15 cellular contexts compared by ENCODE assay signal in the genomic region with DNA sequence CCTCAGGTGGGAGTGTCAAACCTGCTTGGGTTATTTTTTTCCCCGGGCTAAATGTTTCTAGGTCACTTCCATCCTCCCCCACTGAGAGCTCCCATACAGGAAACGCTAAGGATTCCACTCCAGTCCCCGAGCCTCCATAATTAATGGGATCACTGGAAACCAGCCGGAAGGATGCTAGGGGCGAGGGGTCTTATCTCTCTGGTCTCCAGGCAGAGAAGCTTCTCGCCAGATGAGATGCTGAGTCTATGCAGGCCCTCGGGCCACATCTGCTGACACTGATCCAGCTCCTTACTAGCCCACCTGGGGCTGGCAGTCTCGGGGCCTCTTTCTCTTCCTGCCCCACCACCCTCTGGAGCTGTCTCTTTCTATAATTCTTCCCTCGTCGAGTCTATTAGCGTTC.
A peak's percentile ranks its signal among the peaks of the same experiment; 100 is the strongest.
DNase-seq lines count a peak whose midpoint lies in the region; ATAC-seq and TF ChIP-seq lines count a peak whose summit lies in the region.
"Had no signal": no experiment of that assay in that cellular context is flagged by ENCODE, and none has a peak within 500 bp of the region (broad histone marks: within the 10 kb centered on the region; RNA-seq: fewer than 3 reads in every experiment).

No MANE protein-coding gene starts in this region.

- intact Hi-C loops in cardiac septum (cut with DNase I) (no loop called here), right cardiac atrium (cut with DNase I) (no loop called here)

- H3K4me3 Mint-ChIP-seq in activated T-cell treated with anti-CD3 and anti-CD28 coated beads, Interleukin-2, amount 50 U/mL, for 4 hours: no peak overlapping the region
- H3K4me3 Mint-ChIP-seq: CD8-positive, alpha-beta memory T cell; stimulated activated naive CD8-positive, alpha-beta T cell treated with anti-CD3 and anti-CD28 coated beads, Interleukin-15, amount 100 ng/mL, for 72 hours had no signal

- no peaks in the 10 kb centered on the region for H3K9me3 ChIP-seq in right cardiac atrium (ENCODE audit: control insufficient read depth, low read length)
- no peaks in the 10 kb centered on the region for H3K9me3 ChIP-seq in upper lobe of left lung

- H3K27ac ChIP-seq in right cardiac atrium (ENCODE audit: low read length) (no peak overlapping the region), upper lobe of left lung (no peak overlapping the region)
- H3K27ac ChIP-seq: parathyroid adenoma had no signal

- no peak for TF ChIP-seq CTCF in upper lobe of left lung (IDR thresholded peaks at IDR 0.05)

- H3K4me1 Mint-ChIP-seq in activated T-cell treated with anti-CD3 and anti-CD28 coated beads, Interleukin-2, amount 50 U/mL, for 4 hours (ENCODE audit: low read depth): no peaks in the 10 kb centered on the region
- H3K4me1 Mint-ChIP-seq: CD8-positive, alpha-beta memory T cell; stimulated activated naive CD8-positive, alpha-beta T cell treated with anti-CD3 and anti-CD28 coated beads, Interleukin-15, amount 100 ng/mL, for 72 hours had no signal

- TF ChIP-seq POLR2A in upper lobe of left lung (IDR thresholded peaks at IDR 0.05): no peak

- H3K4me1 ChIP-seq in right cardiac atrium (ENCODE audit: control insufficient read depth, insufficient read depth, low read length) (no peaks in the 10 kb centered on the region), upper lobe of left lung (no peaks in the 10 kb centered on the region)
- H3K4me1 ChIP-seq: parathyroid adenoma had no signal

- no peaks in the 10 kb centered on the region for H3K36me3 Mint-ChIP-seq in activated T-cell treated with anti-CD3 and anti-CD28 coated beads, Interleukin-2, amount 50 U/mL, for 4 hours (ENCODE audit: insufficient read depth)
- H3K36me3 Mint-ChIP-seq: CD8-positive, alpha-beta memory T cell had no signal

- H3K27me3 ChIP-seq in right cardiac atrium (ENCODE audit: control insufficient read depth, insufficient read depth): no peaks in the 10 kb centered on the region
- no peaks in the 10 kb centered on the region for H3K27me3 ChIP-seq in upper lobe of left lung

- H3K36me3 ChIP-seq in upper lobe of left lung: no peaks in the 10 kb centered on the region

- no peak for TF ChIP-seq EP300 in upper lobe of left lung (IDR thresholded peaks at IDR 0.05)

- DNase-seq in cardiac septum (ENCODE audit: low spot score) (peak; percentile 22), right cardiac atrium (no peak), cerebellar cortex (ENCODE audit: low spot score) (peak; percentile 54), mesenteric fat pad (ENCODE audit: low spot score) (peak; percentile 68), upper lobe of left lung (no peak)
- DNase-seq in activated T-cell treated with anti-CD3 and anti-CD28 coated beads, Interleukin-2, amount 50 U/mL, for 4 hours: no peak
- DNase-seq in stimulated activated CD4-positive, alpha-beta T cell treated with anti-CD3 and anti-CD28 coated beads, Interleukin-2, amount 100 ng/mL, for 24 hours: no peak
- DNase-seq: activated CD4-positive, alpha-beta T cell treated with anti-CD3 and anti-CD28 coated beads for 4 hours; activated naive CD4-positive, alpha-beta T cell treated with anti-CD3 and anti-CD28 coated beads, Interleukin-2, amount 50 U/mL, for 16 hours; CD8-positive, alpha-beta memory T cell; NCI-H1930; NCI-H774; stimulated activated naive CD8-positive, alpha-beta T cell treated with anti-CD3 and anti-CD28 coated beads, Interleukin-15, amount 100 ng/mL, for 72 hours had no signal

- WGBS in right cardiac atrium: 32% methylated on average over 11 of the region's 11 CpGs
- whole genome bisulfite sequencing in upper lobe of left lung, 2 donors: 37 to 39% methylated on average over 11 of the region's 11 CpGs

- no peaks in the 10 kb centered on the region for H3K9me3 Mint-ChIP-seq in activated T-cell treated with anti-CD3 and anti-CD28 coated beads, Interleukin-2, amount 50 U/mL, for 4 hours
- H3K9me3 Mint-ChIP-seq: CD8-positive, alpha-beta memory T cell; stimulated activated naive CD8-positive, alpha-beta T cell treated with anti-CD3 and anti-CD28 coated beads, Interleukin-15, amount 100 ng/mL, for 72 hours had no signal

- peaks cover 39% of the 10 kb centered on the region for H3K27me3 Mint-ChIP-seq in activated T-cell treated with anti-CD3 and anti-CD28 coated beads, Interleukin-2, amount 50 U/mL, for 4 hours (ENCODE audit: low read depth)

- H3K4me3 ChIP-seq in right cardiac atrium (ENCODE audit: low read length) (no peak overlapping the region), upper lobe of left lung (no peak overlapping the region)

- ATAC-seq in right cardiac atrium (no peak), upper lobe of left lung (ENCODE audit: low FRiP score in 2 of 2) (no peak), GM21576 (IDR thresholded peaks at IDR 0.05; ENCODE audit: unreplicated experiment) (no peak)
- no peak for ATAC-seq in activated T-cell treated with anti-CD3 and anti-CD28 coated beads, Interleukin-2, amount 50 U/mL, for 4 hours
- ATAC-seq: stimulated activated naive CD8-positive, alpha-beta T cell treated with anti-CD3 and anti-CD28 coated beads, Interleukin-15, amount 100 ng/mL, for 72 hours had no signal

Comparison
In these comparisons a context has a peak if more than half of its experiments do, and no peak if none do; other contexts are left out.
1. DNase-seq: peak in cardiac septum (single experiment), cerebellar cortex (single experiment) and mesenteric fat pad (single experiment); none in right cardiac atrium (0 of 3), activated T-cell treated with anti-CD3 and anti-CD28 coated beads, Interleukin-2, amount 50 U/mL, for 4 hours (single experiment), upper lobe of left lung (0 of 2) and stimulated activated CD4-positive, alpha-beta T cell treated with anti-CD3 and anti-CD28 coated beads, Interleukin-2, amount 100 ng/mL, for 24 hours (0 of 2).